16 cellular contexts compared by ENCODE assay signal in genomic region chr9:34653610-34654072, GRCh38. TPM values are rescaled to one million over a fixed set of nuclear protein-coding genes. Genes with fewer than 3 reads are reported as not detected.
DNase-seq lines count a peak whose midpoint lies in the region; ATAC-seq and TF ChIP-seq lines count a peak whose summit lies in the region.
"Had no signal": no experiment of that assay in that cellular context is flagged by ENCODE, and none has a peak within 500 bp of the region (broad histone marks: within the 10 kb centered on the region; RNA-seq: fewer than 3 reads in every experiment).

No MANE protein-coding gene starts in this region.

- H3K4me2 ChIP-seq in mesendoderm (ENCODE audit: low read length), result no peak overlapping the region

- peak overlapping the region; percentile 44 for H3K9ac ChIP-seq in mesendoderm (ENCODE audit: low read length)

- no peak for ATAC-seq in central memory CD8-positive, alpha-beta T cell (replicated peaks; ENCODE audit: extremely low read depth, poor library complexity, severe bottlenecking)
- ATAC-seq in GM21390 (IDR thresholded peaks at IDR 0.05; ENCODE audit: unreplicated experiment), result no peak
- ATAC-seq in GM18861 (IDR thresholded peaks at IDR 0.05; ENCODE audit: unreplicated experiment), result no peak
- ATAC-seq: esophagus mucosa, GM12878 had no signal

- no peak overlapping the region for H3K4me3 Mint-ChIP-seq in central memory CD8-positive, alpha-beta T cell
- H3K4me3 Mint-ChIP-seq: T-helper 1 cell treated with Interleukin-12 subunit alpha and Interleukin-12 subunit beta and Interleukin-4 antibody, amounts not matched to agents 30 μg/mL and 1 μg/mL, for 36 hours had no signal

- no peak overlapping the region for H4K8ac ChIP-seq in mesendoderm (ENCODE audit: low read depth, low read length)

- peak overlapping the region; percentile 6 for H2AK5ac ChIP-seq in mesendoderm (ENCODE audit: low read length)

- H3K9me3 Mint-ChIP-seq in central memory CD8-positive, alpha-beta T cell, result no peaks in the 10 kb centered on the region
- H3K9me3 Mint-ChIP-seq: T-helper 1 cell treated with Interleukin-12 subunit alpha and Interleukin-12 subunit beta and Interleukin-4 antibody, amounts not matched to agents 30 μg/mL and 1 μg/mL, for 36 hours had no signal

- H3K36me3 ChIP-seq in mesendoderm (ENCODE audit: control insufficient read depth, insufficient read depth, low read length) (no peaks in the 10 kb centered on the region), tibial artery (peaks cover 8 to 24% (median 12%) of the 10 kb centered on the region in 3 donors)

- no peaks in the 10 kb centered on the region for H3K79me2 ChIP-seq in mesendoderm (ENCODE audit: control insufficient read depth, insufficient read depth, low read length)

- peak overlapping the region; percentile 66 for H3K56ac ChIP-seq in mesendoderm (ENCODE audit: low read length)

- DNase-seq in DMS 273 (lab: John Stamatoyannopoulos, UW; ENCODE audit: unreplicated experiment) (peak; percentile 74), DMS 273 treated with DMSO at 0.1 percent for 48 hours (lab: John Stamatoyannopoulos, UW) (no peak), mesendoderm (no peak), tibial artery (peak in 1 of 2 donors; percentile 70), SW 1271 (lab: John Stamatoyannopoulos, UW) (no peak)
- DNase-seq in central memory CD8-positive, alpha-beta T cell (ENCODE audit: low spot score in 2 of 2), result no peak
- DNase-seq: 8988T; activated effector memory CD4-positive, alpha-beta T cell treated with anti-CD3 and anti-CD28 coated beads, Interleukin-2, amount 50 U/mL, for 16 hours; GOT3; NCI-H2107 had no signal

- H3K27me3 Mint-ChIP-seq in central memory CD8-positive, alpha-beta T cell, result no peaks in the 10 kb centered on the region

- H3K36me3 Mint-ChIP-seq in central memory CD8-positive, alpha-beta T cell (ENCODE audit: insufficient read depth), result peaks cover 17% of the 10 kb centered on the region

- H3K18ac ChIP-seq in mesendoderm (ENCODE audit: low read length), result no peak overlapping the region

- H3K79me1 ChIP-seq in mesendoderm (ENCODE audit: low read length), result peaks cover 2% of the 10 kb centered on the region

- H4K5ac ChIP-seq in mesendoderm (ENCODE audit: low read length), result no peak overlapping the region

- no peak overlapping the region for H3K4ac ChIP-seq in mesendoderm (ENCODE audit: low read depth, low read length)

- TF ChIP-seq CTCF in tibial artery (IDR thresholded peaks at IDR 0.05), result no peak

- H3K4me3 ChIP-seq in mesendoderm (ENCODE audit: low read length) (no peak overlapping the region), tibial artery (peak overlapping the region in 1 of 2 donors; percentile 30)
- H3K4me3 ChIP-seq: GM12878 had no signal

- no CpG with 5 or more reads among the region's 4 CpGs for WGBS in mesendoderm (ENCODE audit: extremely low coverage, insufficient coverage, low lambda C conversion rate)

- H3K27ac Mint-ChIP-seq in central memory CD8-positive, alpha-beta T cell (ENCODE audit: low read depth), result peak overlapping the region; percentile 9

- H3K4me1 ChIP-seq in mesendoderm (ENCODE audit: control insufficient read depth, low read depth, low read length), result peaks cover 24% of the 10 kb centered on the region
- peaks cover 8 to 55% (median 46%) of the 10 kb centered on the region in 4 donors for H3K4me1 ChIP-seq in tibial artery

- peaks cover 21% of the 10 kb centered on the region for H3K4me1 Mint-ChIP-seq in central memory CD8-positive, alpha-beta T cell

- H3K27ac ChIP-seq in mesendoderm (ENCODE audit: low read depth, low read length), result no peak overlapping the region
- H3K27ac ChIP-seq in tibial artery, result peak overlapping the region; percentile 86 to 93
- H3K27ac ChIP-seq: HL-60 had no signal

- intact Hi-C loops in tibial artery (cut with DNase I; ENCODE audit: low total_unique reads), result no loop called here

- H2BK5ac ChIP-seq in mesendoderm (ENCODE audit: low read length), result no peak overlapping the region

- no peak overlapping the region for H2BK15ac ChIP-seq in mesendoderm (replicated peaks; ENCODE audit: low read depth)

- no peak overlapping the region for H2BK120ac ChIP-seq in mesendoderm (ENCODE audit: low read depth, low read length)

- H3K27me3 ChIP-seq in mesendoderm (ENCODE audit: insufficient read depth, low read length, poor library complexity), result no peaks in the 10 kb centered on the region
- H3K27me3 ChIP-seq in tibial artery, result no peaks in the 10 kb centered on the region

- no peak overlapping the region for H3K23ac ChIP-seq in mesendoderm (ENCODE audit: low read length)

- H3K9me3 ChIP-seq in tibial artery, result no peaks in the 10 kb centered on the region

RNA-seq across cellular contexts. Expression of gene IL11RA, which starts 1.7 kb away (rescaled TPM):
- polyA plus RNA-seq in mesendoderm (2013, experiment 1 of 2), result 2.3 TPM
- 2.8 TPM for polyA plus RNA-seq in mesendoderm (2013, experiment 2 of 2)

RNA-seq across cellular contexts. Expression of gene GALT, which starts 7.2 kb away (rescaled TPM):
- polyA plus RNA-seq in mesendoderm (2013, experiment 1 of 2), result 9.9 TPM
- 10.9 TPM for polyA plus RNA-seq in mesendoderm (2013, experiment 2 of 2)

RNA-seq across cellular contexts. Expression of gene CCL27, which starts 8.8 kb away (rescaled TPM):
- polyA plus RNA-seq in mesendoderm (2013, experiment 1 of 2), result 0.42 TPM
- 0.08 TPM for polyA plus RNA-seq in mesendoderm (2013, experiment 2 of 2)

RNA-seq across cellular contexts. Expression of gene SIGMAR1, which starts 16.1 kb away (rescaled TPM):
- polyA plus RNA-seq in mesendoderm (2013, experiment 1 of 2), result 61.1 TPM
- 60.8 TPM for polyA plus RNA-seq in mesendoderm (2013, experiment 2 of 2)

RNA-seq across cellular contexts. Expression of gene ARID3C, which starts 24.8 kb away (rescaled TPM):
- not detected for polyA plus RNA-seq in mesendoderm (2013, experiment 1 of 2)
- polyA plus RNA-seq in mesendoderm (2013, experiment 2 of 2), result not detected
- polyA plus RNA-seq: GM12878 had no signal
